13 cellular contexts compared by ENCODE assay signal in the genomic region with DNA sequence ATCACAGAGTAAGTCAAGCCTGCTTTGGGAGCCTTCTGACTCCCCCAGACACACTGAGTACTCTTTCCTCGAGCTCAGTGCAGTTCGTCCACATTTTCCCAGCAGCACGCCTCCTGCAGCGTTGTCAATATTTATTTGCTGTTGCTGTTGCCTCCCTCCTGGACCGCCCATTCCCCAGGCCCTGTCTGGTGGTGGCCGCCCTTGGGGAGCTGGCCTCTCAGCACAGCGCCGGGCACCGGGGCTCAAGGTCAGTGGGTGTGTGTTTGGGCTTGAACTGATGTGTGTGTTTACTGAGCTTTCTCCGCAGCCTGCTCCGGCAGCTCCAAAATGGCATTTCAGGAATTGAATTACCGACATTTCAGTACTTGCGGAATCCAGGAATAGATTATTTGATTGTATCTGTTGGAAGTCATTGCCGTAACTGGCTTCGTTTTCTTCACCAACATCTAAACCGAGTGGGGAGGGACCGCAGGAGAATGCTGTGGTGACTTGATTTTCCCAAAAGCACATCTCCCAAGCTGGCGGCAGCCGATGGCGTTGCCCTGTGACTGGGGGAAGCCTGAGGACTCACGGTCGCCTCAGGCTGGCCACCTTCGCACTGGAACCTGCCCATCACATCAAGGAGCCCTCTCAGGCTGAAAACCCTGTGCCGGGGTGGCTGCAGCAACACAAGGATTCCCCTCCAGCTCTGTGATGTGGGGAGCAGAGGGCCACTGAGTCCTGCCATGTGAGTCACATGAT.
"Had no signal": no experiment of that assay in that cellular context is flagged by ENCODE, and none has a peak within 500 bp of the region (broad histone marks: within the 10 kb centered on the region; RNA-seq: fewer than 3 reads in every experiment).

No MANE protein-coding gene starts in this region.

- H3K4me3 ChIP-seq: gastrocnemius medialis, heart right ventricle, uterus had no signal

- H3K36me3 Mint-ChIP-seq: activated naive CD8-positive, alpha-beta T cell treated with anti-CD3 and anti-CD28 coated beads for 36 hours had no signal

- H3K4me3 Mint-ChIP-seq: activated naive CD8-positive, alpha-beta T cell treated with anti-CD3 and anti-CD28 coated beads for 36 hours; activated T-cell treated with anti-CD3 and anti-CD28 coated beads, Interleukin-2, amount 50 U/mL, for 4 hours; nephron had no signal

- H3K36me3 ChIP-seq: gastrocnemius medialis, uterus had no signal

- H3K9me3 Mint-ChIP-seq: activated naive CD8-positive, alpha-beta T cell treated with anti-CD3 and anti-CD28 coated beads for 36 hours; activated T-cell treated with anti-CD3 and anti-CD28 coated beads, Interleukin-2, amount 50 U/mL, for 4 hours; nephron had no signal

- ATAC-seq: activated CD4-positive, CD25-positive, alpha-beta regulatory T cell treated with anti-CD3 and anti-CD28 coated beads, Interleukin-2, amount 50 U/mL, for 24 hours; activated T-cell treated with anti-CD3 and anti-CD28 coated beads, Interleukin-2, amount 50 U/mL, for 4 hours; gastrocnemius medialis; heart right ventricle had no signal

- H3K27ac Mint-ChIP-seq: activated naive CD8-positive, alpha-beta T cell treated with anti-CD3 and anti-CD28 coated beads for 36 hours; nephron had no signal

- H3K9me3 ChIP-seq: gastrocnemius medialis, heart right ventricle, uterus had no signal

- H3K4me1 ChIP-seq: gastrocnemius medialis had no signal

- H3K27me3 Mint-ChIP-seq: activated naive CD8-positive, alpha-beta T cell treated with anti-CD3 and anti-CD28 coated beads for 36 hours had no signal

- FAIRE-seq: colon had no signal

- H3K27ac ChIP-seq: gastrocnemius medialis, heart right ventricle, uterus had no signal

- DNase-seq: activated CD4-positive, alpha-beta T cell treated with anti-CD3 and anti-CD28 coated beads, Interleukin-2, amount 50 U/mL, for 48 hours; activated gamma-delta T cell treated with Interleukin-2 at 50 U/mL for 16 hours; activated naive CD8-positive, alpha-beta T cell treated with anti-CD3 and anti-CD28 coated beads for 36 hours; activated T-cell treated with anti-CD3 and anti-CD28 coated beads, Interleukin-2, amount 50 U/mL, for 4 hours; anterior cingulate cortex; gastrocnemius medialis; heart right ventricle; stimulated activated CD4-positive, alpha-beta T cell treated with anti-CD3 and anti-CD28 coated beads, Interleukin-12 subunit alpha, Interleukin-12 subunit beta, amount 100 ng/mL, for 4 hours; stimulated activated naive CD4-positive, alpha-beta T cell; uterus had no signal

- H3K27me3 ChIP-seq: gastrocnemius medialis, heart right ventricle, uterus had no signal
